In the genomic region with DNA sequence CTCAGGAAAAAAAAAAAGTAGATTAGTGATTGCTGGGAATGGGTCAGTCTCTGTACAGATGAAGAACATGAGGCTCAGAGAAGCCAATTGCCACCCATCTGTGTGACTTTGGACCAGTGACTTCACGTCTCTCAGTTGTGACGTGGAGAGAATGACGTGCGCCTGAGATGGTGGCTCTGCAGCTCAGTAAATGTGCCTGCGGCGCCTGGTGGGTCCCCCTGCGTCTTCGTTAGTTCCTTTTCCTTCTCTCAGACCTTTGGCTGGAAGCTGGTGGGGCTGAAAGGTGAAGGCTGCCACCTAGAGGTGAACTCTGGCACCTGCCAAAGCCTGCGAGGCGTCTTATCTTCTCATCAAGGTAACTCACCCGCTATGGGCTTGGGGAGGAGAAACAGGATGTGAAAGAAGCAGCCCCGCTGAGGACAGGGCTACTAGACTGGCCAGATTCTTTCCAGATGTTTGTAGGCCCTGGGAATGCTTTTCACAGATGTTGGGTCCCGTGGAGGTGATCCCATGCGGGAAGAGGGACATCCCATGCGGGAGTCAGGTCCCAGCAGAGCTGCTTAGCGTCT, we compare ENCODE assay signal across 8 cellular contexts. TPM values are rescaled to one million over a fixed set of nuclear protein-coding genes. Genes with fewer than 3 reads are reported as not detected.
DNase-seq lines count a peak whose midpoint lies in the region; ATAC-seq, FAIRE-seq and TF ChIP-seq lines count a peak whose summit lies in the region.

No MANE protein-coding gene starts in this region.

- peak; percentile 56 for ATAC-seq in HG03064 (IDR thresholded peaks at IDR 0.05; ENCODE audit: low read depth, unreplicated experiment)

- H3K27me3 ChIP-seq in ascending aorta (no peaks in the 10 kb centered on the region), small intestine (ENCODE audit: control insufficient read depth in 2 of 2, insufficient read depth in 2 of 2, low read length in 2 of 2) (no peaks in the 10 kb centered on the region)

- H3K4me1 ChIP-seq in ascending aorta, result peaks cover 0 to 5% of the 10 kb centered on the region in 2 donors
- no peaks in the 10 kb centered on the region for H3K4me1 ChIP-seq in small intestine (ENCODE audit: control insufficient read depth in 2 of 2, insufficient read depth in 1 of 2, low read depth in 1 of 2, low read length in 1 of 2)

- H3K27ac ChIP-seq in ascending aorta (no peak overlapping the region), small intestine (ENCODE audit: low read depth in 1 of 2, low read length in 1 of 2) (peak overlapping the region in 1 of 2 donors; percentile 21)

- FAIRE-seq in small intestine (lab: Jason Lieb, UNC), result no peak

- H3K9me3 ChIP-seq in ascending aorta (no peaks in the 10 kb centered on the region), small intestine (ENCODE audit: control insufficient read depth, low read depth) (no peaks in the 10 kb centered on the region)

- WGBS in small intestine, 3 donors, result 1 to 5% (median 4%) methylated on average over 16 of the region's 16 CpGs

- intact Hi-C loops in ascending aorta (cut with DNase I), result loop anchor here (1.0 to 5.0 kb wide), 2 partner anchors 42 to 153 kb away; a partner anchor contains a TSS

- peak overlapping the region in 1 of 2 donors; percentile 8 for H3K4me3 ChIP-seq in ascending aorta
- no peak overlapping the region for H3K4me3 ChIP-seq in small intestine (ENCODE audit: low read depth in 1 of 2, low read length in 2 of 2)

- H3K36me3 ChIP-seq in ascending aorta, result no peaks in the 10 kb centered on the region
- H3K36me3 ChIP-seq in small intestine (ENCODE audit: control insufficient read depth in 2 of 2, insufficient read depth in 2 of 2, low read length in 2 of 2), result no peaks in the 10 kb centered on the region

- TF ChIP-seq CTCF in ascending aorta (IDR thresholded peaks at IDR 0.05), result peak; percentile 86 to 96 (median 89)

- DNase-seq in NCI-H187 (lab: John Stamatoyannopoulos, UW), result peak; percentile 80 to 94
- DNase-seq in NCI-H187 treated with DMSO at 0.1 percent for 48 hours (lab: John Stamatoyannopoulos, UW), result no peak
- peak; percentile 95 for DNase-seq in NCI-H2107 treated with DMSO at 0.1 percent for 48 hours (lab: John Stamatoyannopoulos, UW; ENCODE audit: unreplicated experiment)
- peak; percentile 88 for DNase-seq in T1000 (lab: John Stamatoyannopoulos, UW)
- peak; percentile 49 to 94 for DNase-seq in ascending aorta (ENCODE audit: low spot score in 2 of 2)
- DNase-seq in hypothalamus (lab: John Stamatoyannopoulos, UW), result peak in 49 of 51 donors; percentile 15 to 86 (median 66)
- DNase-seq in small intestine, result peak; percentile 91

RNA-seq across cellular contexts. Expression of a gene that starts 8.7 kb away (rescaled TPM):
- not detected for total RNA-seq in ascending aorta
- polyA plus RNA-seq in small intestine, result 1 to 10 TPM; 1.9 to 4.0 (median 2.2) TPM

RNA-seq across cellular contexts. Expression of a gene that starts 19.5 kb away (rescaled TPM):
- 1,094 TPM for total RNA-seq in ascending aorta
- 100 to 1,000 TPM in 2 of 3 donors, 10 to 100 TPM in 1; 78.1 to 135 (median 115) TPM for polyA plus RNA-seq in small intestine

RNA-seq across cellular contexts. Expression of a gene that starts 55.8 kb away (rescaled TPM):
- 125 TPM for total RNA-seq in ascending aorta
- 1 to 10 TPM; 1.9 to 8.6 (median 2.2) TPM for polyA plus RNA-seq in small intestine
